In the genomic region with DNA sequence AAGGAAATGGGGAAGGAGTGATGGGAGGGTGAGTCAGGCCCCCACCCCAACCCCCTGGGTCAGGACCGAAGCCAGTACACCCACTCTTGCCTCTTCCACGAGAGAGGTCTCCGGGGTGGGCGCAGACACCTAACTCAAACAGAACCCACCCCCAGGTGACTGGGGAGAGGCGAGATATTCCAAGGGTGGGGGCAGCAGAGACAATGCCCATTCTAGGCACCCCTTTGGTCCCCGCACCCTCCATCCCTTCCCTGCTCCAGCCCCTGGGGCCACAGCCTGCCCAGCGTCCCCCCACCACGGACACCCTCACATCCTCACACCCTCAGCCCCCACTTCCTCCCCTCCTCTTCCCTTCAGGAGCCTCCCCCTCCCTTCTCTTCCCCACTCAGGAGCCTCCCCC, we compare ENCODE assay signal across 8 cellular contexts. TPM values are rescaled to one million over a fixed set of nuclear protein-coding genes. Genes with fewer than 3 reads are reported as not detected.
A peak's percentile ranks its signal among the peaks of the same experiment; 100 is the strongest.
DNase-seq lines count a peak whose midpoint lies in the region; ATAC-seq and TF ChIP-seq lines count a peak whose summit lies in the region.

No MANE protein-coding gene starts in this region.

- H3K9me3 ChIP-seq in lower lobe of right lung (peaks cover 31% of the 10 kb centered on the region), suprapubic skin (peaks cover 11% of the 10 kb centered on the region)

- H3K4me1 ChIP-seq in lower lobe of right lung (no peaks in the 10 kb centered on the region), suprapubic skin (peaks cover 15% of the 10 kb centered on the region)

- H3K27ac ChIP-seq in lower lobe of right lung (peak overlapping the region; percentile 97), suprapubic skin (no peak overlapping the region)

- H3K4me3 Mint-ChIP-seq in activated CD4-positive, alpha-beta T cell treated with anti-CD3 and anti-CD28 coated beads, Interleukin-2, amount 10 ng/mL, durations not matched to agents 7 days and 5 days, result peak overlapping the region; percentile 82

- POLR2A ChIA-PET in activated CD4-positive, alpha-beta T cell treated with anti-CD3 and anti-CD28 coated beads, Interleukin-2, amount 10 ng/mL, durations not matched to agents 7 days and 5 days (lab: Charles Lee), result no interaction called here

- peaks cover 22% of the 10 kb centered on the region for H3K36me3 Mint-ChIP-seq in activated CD4-positive, alpha-beta T cell treated with anti-CD3 and anti-CD28 coated beads, Interleukin-2, amount 10 ng/mL, durations not matched to agents 7 days and 5 days (ENCODE audit: low read depth)

- TF ChIP-seq EP300 in suprapubic skin (IDR thresholded peaks at IDR 0.05), result no peak

- no peak for TF ChIP-seq POLR2A in suprapubic skin (IDR thresholded peaks at IDR 0.05)

- 37% methylated on average over 8 of the region's 8 CpGs for WGBS in suprapubic skin

- no peaks in the 10 kb centered on the region for H3K27me3 ChIP-seq in lower lobe of right lung (ENCODE audit: low read depth)
- no peaks in the 10 kb centered on the region for H3K27me3 ChIP-seq in suprapubic skin

- in situ Hi-C loops in astrocyte of the cerebellum (cut with HindIII; ENCODE audit: low sequenced_read_pairs), result no loop called here

- H3K36me3 ChIP-seq in lower lobe of right lung (no peaks in the 10 kb centered on the region), suprapubic skin (no peaks in the 10 kb centered on the region)

- ATAC-seq in lower lobe of right lung, result no peak
- ATAC-seq in GM19351 (IDR thresholded peaks at IDR 0.05; ENCODE audit: unreplicated experiment), result no peak

- H3K4me1 Mint-ChIP-seq in activated CD4-positive, alpha-beta T cell treated with anti-CD3 and anti-CD28 coated beads, Interleukin-2, amount 10 ng/mL, durations not matched to agents 7 days and 5 days, result peaks cover 12% of the 10 kb centered on the region

- intact Hi-C loops in lower lobe of right lung (cut with DNase I), result no loop called here

- CTCF ChIA-PET in activated CD4-positive, alpha-beta T cell treated with anti-CD3 and anti-CD28 coated beads, Interleukin-2, amount 10 ng/mL, durations not matched to agents 7 days and 5 days (lab: Charles Lee), result no interaction called here

- DNase-seq in activated CD4-positive, alpha-beta T cell treated with anti-CD3 and anti-CD28 coated beads, Interleukin-2, amount 10 ng/mL, durations not matched to agents 7 days and 5 days, result no peak
- DNase-seq in activated CD4-positive, alpha-beta T cell treated with anti-CD3 and anti-CD28 coated beads for 1 hour, result no peak
- DNase-seq in astrocyte of the cerebellum (ENCODE audit: low read depth) (no peak), lower lobe of right lung (no peak), suprapubic skin (ENCODE audit: low spot score in 2 of 2) (no peak), activated gamma-delta T cell treated with Interleukin-2 at 50 U/mL for 16 hours (no peak), CD1c-positive myeloid dendritic cell (ENCODE audit: extremely low spot score) (no peak)

- peaks cover 30% of the 10 kb centered on the region for H3K9me3 Mint-ChIP-seq in activated CD4-positive, alpha-beta T cell treated with anti-CD3 and anti-CD28 coated beads, Interleukin-2, amount 10 ng/mL, durations not matched to agents 7 days and 5 days

- peak overlapping the region; percentile 96 for H3K4me3 ChIP-seq in astrocyte of the cerebellum (ENCODE audit: low read depth, low read length)
- H3K4me3 ChIP-seq in lower lobe of right lung, result peak overlapping the region; percentile 86
- H3K4me3 ChIP-seq in suprapubic skin, result peak overlapping the region; percentile 83

- no peak for TF ChIP-seq CTCF in astrocyte of the cerebellum (IDR thresholded peaks at IDR 0.05; ENCODE audit: low read depth, low read length, missing control alignments)
- no peak for TF ChIP-seq CTCF in lower lobe of right lung (IDR thresholded peaks at IDR 0.05)
- TF ChIP-seq CTCF in suprapubic skin (IDR thresholded peaks at IDR 0.05), result no peak

- peak overlapping the region; percentile 97 for H3K27ac Mint-ChIP-seq in activated CD4-positive, alpha-beta T cell treated with anti-CD3 and anti-CD28 coated beads, Interleukin-2, amount 10 ng/mL, durations not matched to agents 7 days and 5 days

- H3K27me3 Mint-ChIP-seq in activated CD4-positive, alpha-beta T cell treated with anti-CD3 and anti-CD28 coated beads, Interleukin-2, amount 10 ng/mL, durations not matched to agents 7 days and 5 days, result no peaks in the 10 kb centered on the region

RNA-seq across cellular contexts. Expression of a gene that starts 0.7 kb away (rescaled TPM):
- total RNA-seq in activated CD4-positive, alpha-beta T cell treated with anti-CD3 and anti-CD28 coated beads, Interleukin-2, amount 10 ng/mL, durations not matched to agents 7 days and 5 days, result 10 to 100 TPM; 19.0 to 20.6 TPM
- total RNA-seq in lower lobe of right lung (44.2 TPM), suprapubic skin (10 to 100 TPM; 33.0 to 52.8 (median 48.9) TPM)

RNA-seq across cellular contexts. Expression of a gene that starts 38.3 kb away (rescaled TPM):
- total RNA-seq in activated CD4-positive, alpha-beta T cell treated with anti-CD3 and anti-CD28 coated beads, Interleukin-2, amount 10 ng/mL, durations not matched to agents 7 days and 5 days, result 1 to 10 TPM in 1 of 2 experiments, under 1 TPM in 1; 0.77 to 1.1 TPM
- total RNA-seq in lower lobe of right lung (3.6 TPM), suprapubic skin (10 to 100 TPM in 2 of 4 donors, 1 to 10 TPM in 2; 4.6 to 12.4 (median 7.7) TPM)

RNA-seq across cellular contexts. Expression of a gene that starts 53.2 kb away (rescaled TPM):
- 1 to 10 TPM; 5.2 to 5.5 TPM for total RNA-seq in activated CD4-positive, alpha-beta T cell treated with anti-CD3 and anti-CD28 coated beads, Interleukin-2, amount 10 ng/mL, durations not matched to agents 7 days and 5 days
- total RNA-seq in lower lobe of right lung (5.8 TPM), suprapubic skin (10 to 100 TPM in 1 of 4 donors, 1 to 10 TPM in 3; 6.5 to 11.6 (median 9.9) TPM)
